In the genomic region with DNA sequence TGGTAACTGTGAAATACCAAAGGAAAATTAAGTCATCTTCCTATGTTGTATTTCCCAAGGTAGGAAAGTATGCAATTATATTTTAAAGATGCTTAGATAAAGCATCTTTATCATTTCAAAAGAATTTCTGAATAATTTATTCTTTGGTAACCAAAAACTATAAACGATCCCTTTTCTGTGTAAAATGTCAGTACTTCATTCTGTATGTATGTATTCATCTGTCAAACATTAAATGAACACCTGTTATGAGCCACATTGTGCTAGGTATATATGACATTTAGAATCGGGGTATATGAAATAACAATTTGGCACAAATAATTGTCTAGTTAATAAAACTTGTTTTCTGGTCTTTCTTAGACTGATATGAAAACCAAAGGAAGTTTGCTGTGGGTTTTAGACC, we compare ENCODE assay signal across 22 cellular contexts.
"Had no signal": no experiment of that assay in that cellular context is flagged by ENCODE, and none has a peak within 500 bp of the region (broad histone marks: within the 10 kb centered on the region; RNA-seq: fewer than 3 reads in every experiment).

No MANE protein-coding gene starts in this region.

- H3K9me3 ChIP-seq: MG63, SJSA1 had no signal

- ATAC-seq: HepG2 had no signal

- FAIRE-seq: HepG2, RCC 7860 had no signal

- DNase-seq: IMR-90, MG63, NCI-H1092, NCI-H1105 treated with DMSO at 0.1 percent for 48 hours, NCI-H1417 treated with DMSO at 0.1 percent for 48 hours, NCI-H146, NCI-H1694 treated with DMSO at 0.1 percent for 48 hours, NCI-H1930, NCI-H2081, NCI-H2107, NCI-H2227 treated with DMSO at 0.1 percent for 48 hours, NCI-H524, NCI-H69, NCI-H774, Right ventricle myocardium superior, RPMI8226, SIG-M5 had no signal

- H3K27me3 ChIP-seq: MG63, SJSA1 had no signal

- H3K9ac ChIP-seq: KMS-11 had no signal

- H3K27ac ChIP-seq: KMS-11, SJSA1, SK-N-MC had no signal

- H3K4me2 ChIP-seq: KMS-11 had no signal

- H3K4me3 ChIP-seq: MG63, SJSA1, SK-N-MC had no signal
